ENCODE assay signal across 8 cellular contexts in the genomic region with DNA sequence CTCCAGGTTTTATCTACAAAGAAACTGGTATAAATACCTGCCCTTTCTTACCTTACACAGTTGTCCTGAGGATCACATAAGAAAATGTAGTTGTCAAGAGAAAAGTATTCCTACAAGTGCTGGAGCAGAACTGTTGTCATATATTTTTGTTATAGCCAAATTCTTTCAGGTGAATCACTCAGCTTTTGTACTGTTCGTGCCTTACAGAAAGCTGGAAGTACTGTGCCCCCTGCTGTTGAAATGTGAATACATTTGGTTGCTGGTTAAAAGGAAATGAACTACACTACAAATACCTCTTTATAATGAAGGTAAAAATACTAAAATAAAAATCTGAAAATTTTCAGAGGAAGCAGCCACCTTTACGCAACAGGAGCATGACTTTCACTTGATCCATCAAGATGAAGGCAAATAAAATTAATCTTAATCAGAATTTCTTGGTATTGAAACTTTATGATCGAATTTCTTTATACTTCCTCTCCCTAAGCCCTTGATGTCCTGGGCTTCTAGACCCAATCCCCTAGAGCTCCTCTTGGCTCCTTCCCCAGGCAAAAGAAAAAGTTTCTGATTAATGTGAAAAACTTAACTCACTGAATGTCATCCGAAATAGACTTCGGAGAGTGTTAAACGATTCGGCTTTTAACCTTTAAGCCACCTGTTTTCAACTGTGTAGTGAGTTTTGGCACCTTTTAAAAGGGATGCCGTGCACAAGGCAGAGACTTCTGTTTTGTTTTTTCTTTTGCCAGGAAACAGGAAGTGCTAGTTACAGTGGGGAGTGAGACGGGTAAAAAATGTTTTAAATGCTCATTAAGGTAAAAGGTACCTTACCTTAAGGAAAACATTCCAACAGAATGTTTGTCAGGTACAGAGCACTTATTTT. TPM values are rescaled to one million over a fixed set of nuclear protein-coding genes. Genes with fewer than 3 reads are reported as not detected.
A peak's percentile ranks its signal among the peaks of the same experiment; 100 is the strongest.
DNase-seq lines count a peak whose midpoint lies in the region; ATAC-seq and TF ChIP-seq lines count a peak whose summit lies in the region.

No MANE protein-coding gene starts in this region.

- H3K23ac ChIP-seq in mesenchymal stem cell (ENCODE audit: low read length in 2 of 2) = no peak overlapping the region

- H2BK12ac ChIP-seq in mesenchymal stem cell (ENCODE audit: low read length in 2 of 2) = no peak overlapping the region

- no peak overlapping the region for H2AK5ac ChIP-seq in mesenchymal stem cell (ENCODE audit: low read length, severe bottlenecking)

- H2BK15ac ChIP-seq in mesenchymal stem cell (ENCODE audit: low read depth, poor library complexity, severe bottlenecking) = no peak overlapping the region

- no peak overlapping the region for H3K4me3 ChIP-seq in cardiac fibroblast (replicated peaks in 1 of 2; ENCODE audit: low read depth in 2 of 2, low read length in 2 of 2)
- H3K4me3 ChIP-seq in mesenchymal stem cell (ENCODE audit: insufficient read depth in 1 of 2, low read depth in 1 of 2, low read length in 2 of 2) = no peak overlapping the region

- TF ChIP-seq CTCF in cardiac fibroblast (IDR thresholded peaks at IDR 0.05; ENCODE audit: low read depth, low read length) = peak; percentile 67

- in situ Hi-C loops in SK-MEL-5 (cut with HindIII; ENCODE audit: low pct_unique_long_range_greater_than_20kb, low sequenced_read_pairs) = no loop called here

- peaks cover 0 to 2% of the 10 kb centered on the region in 2 experiments for H3K36me3 ChIP-seq in mesenchymal stem cell (ENCODE audit: control insufficient read depth in 1 of 2, insufficient read depth in 2 of 2, low read depth in 1 of 2, low read length in 2 of 2)

- no peak overlapping the region for H3K18ac ChIP-seq in mesenchymal stem cell (ENCODE audit: low read depth in 1 of 2, low read length in 2 of 2)

- peaks cover 2% of the 10 kb centered on the region for H3K4me1 ChIP-seq in mesenchymal stem cell (ENCODE audit: control insufficient read depth, insufficient read depth, low read depth, low read length)

- H3K4ac ChIP-seq in mesenchymal stem cell (ENCODE audit: low read depth in 1 of 2, low read length in 2 of 2) = no peak overlapping the region

- no peak overlapping the region for H4K8ac ChIP-seq in mesenchymal stem cell (ENCODE audit: low read length)

- no peak overlapping the region for H2BK120ac ChIP-seq in mesenchymal stem cell (ENCODE audit: low read depth, low read length)

- peak overlapping the region; percentile 34 for H3K9ac ChIP-seq in mesenchymal stem cell (ENCODE audit: low read length)

- DNase-seq in SIG-M5 treated with dmso at 0.1 percent for 504 hours (lab: John Stamatoyannopoulos, UW; ENCODE audit: unreplicated experiment) (peak; percentile 46), SIG-M5 (lab: John Stamatoyannopoulos, UW) (no peak), SK-MEL-5 (ENCODE audit: low read depth, low spot score) (peak; percentile 78), cardiac fibroblast (ENCODE audit: low read depth in 2 of 2) (peak; percentile 85 to 92), mesenchymal stem cell (peak; percentile 65), KG1 (lab: John Stamatoyannopoulos, UW) (no peak)

- H3K79me1 ChIP-seq in mesenchymal stem cell (replicated peaks; ENCODE audit: low read length, poor library complexity, severe bottlenecking) = peaks cover 18% of the 10 kb centered on the region

- H2BK5ac ChIP-seq in mesenchymal stem cell (ENCODE audit: low read depth, low read length, poor library complexity, severe bottlenecking) = no peak overlapping the region

- H4K91ac ChIP-seq in mesenchymal stem cell (ENCODE audit: low read length) = no peak overlapping the region

- H3K27ac ChIP-seq in mesenchymal stem cell (ENCODE audit: low read length, poor library complexity, severe bottlenecking) = peak overlapping the region; percentile 47

- H3K14ac ChIP-seq in mesenchymal stem cell (ENCODE audit: low read length in 2 of 2) = no peak overlapping the region

- H3K4me2 ChIP-seq in mesenchymal stem cell (ENCODE audit: low read length, poor library complexity, severe bottlenecking) = no peak overlapping the region

- 86% methylated on average over 6 of the region's 9 CpGs for WGBS in mesenchymal stem cell

- H2AFZ ChIP-seq in mesenchymal stem cell (ENCODE audit: low read depth, low read length) = no peak overlapping the region

- H3K27me3 ChIP-seq in mesenchymal stem cell (ENCODE audit: control insufficient read depth in 1 of 2, insufficient read depth in 1 of 2, low read length in 2 of 2) = no peaks in the 10 kb centered on the region

- no peaks in the 10 kb centered on the region for H3K9me3 ChIP-seq in mesenchymal stem cell (ENCODE audit: control insufficient read depth, low read length)

- ATAC-seq in GM19468 (IDR thresholded peaks at IDR 0.05; ENCODE audit: extremely low read depth, unreplicated experiment) (peak; percentile 74), HG03520 (IDR thresholded peaks at IDR 0.05; ENCODE audit: unreplicated experiment) (peak; percentile 83)

RNA-seq across cellular contexts. Expression of gene CHML, which starts 12.5 kb away (rescaled TPM):
- 10.8 and 11.6 TPM in 2 replicates for total RNA-seq in SK-MEL-5 (2014; rRNA removed; shearing (Covaris generic))
- polyA plus RNA-seq in SK-MEL-5 (2015; cell fraction: cytosol; rRNA removed) = 6.8 and 9.2 TPM in 2 replicates
- polyA plus RNA-seq in SK-MEL-5 (2015; cell fraction: nucleus; rRNA removed) = 16.6 and 18.9 TPM in 2 replicates
- 7.0 TPM for polyA plus RNA-seq in mesenchymal stem cell (2013, experiment 1 of 2)
- 7.2 TPM for polyA plus RNA-seq in mesenchymal stem cell (2013, experiment 2 of 2)

RNA-seq across cellular contexts. Expression of gene OPN3, which starts 12.5 kb away (rescaled TPM):
- 8.8 and 10.2 TPM in 2 replicates for total RNA-seq in SK-MEL-5 (2014; rRNA removed; shearing (Covaris generic))
- 7.9 and 8.1 TPM in 2 replicates for polyA plus RNA-seq in SK-MEL-5 (2015; cell fraction: cytosol; rRNA removed)
- 1.6 and 4.3 TPM in 2 replicates for polyA plus RNA-seq in SK-MEL-5 (2015; cell fraction: nucleus; rRNA removed)
- polyA plus RNA-seq in mesenchymal stem cell (2013, experiment 1 of 2) = 45.4 TPM
- polyA plus RNA-seq in mesenchymal stem cell (2013, experiment 2 of 2) = 49.2 TPM

RNA-seq across cellular contexts. Expression of gene WDR64, which starts 24.4 kb away (rescaled TPM):
- total RNA-seq in SK-MEL-5 (2014; rRNA removed; shearing (Covaris generic)) = not detected in 2 replicates
- polyA plus RNA-seq in SK-MEL-5 (2015; cell fraction: cytosol; rRNA removed) = not detected in 2 replicates
- not detected in 2 replicates for polyA plus RNA-seq in SK-MEL-5 (2015; cell fraction: nucleus; rRNA removed)
- not detected for polyA plus RNA-seq in mesenchymal stem cell (2013, experiment 1 of 2)
- polyA plus RNA-seq in mesenchymal stem cell (2013, experiment 2 of 2) = 0.03 TPM

Comparison
In these comparisons a context has a peak if more than half of its experiments do, and no peak if none do; other contexts are left out.
1. DNase-seq: peak in SIG-M5 treated with dmso at 0.1 percent for 504 hours (single experiment), SK-MEL-5 (single experiment), cardiac fibroblast (2 of 2) and mesenchymal stem cell (single experiment); none in SIG-M5 (single experiment) and KG1 (single experiment).